Comparison of ENCODE assay signal across 27 cellular contexts in genomic region chr10:59773088-59773487, GRCh38. TPM values are rescaled to one million over a fixed set of nuclear protein-coding genes. Genes with fewer than 3 reads are reported as not detected.
A peak's percentile ranks its signal among the peaks of the same experiment; 100 is the strongest.
DNase-seq lines count a peak whose midpoint lies in the region; ATAC-seq, FAIRE-seq and TF ChIP-seq lines count a peak whose summit lies in the region.
"Had no signal": no experiment of that assay in that cellular context is flagged by ENCODE, and none has a peak within 500 bp of the region (broad histone marks: within the 10 kb centered on the region; RNA-seq: fewer than 3 reads in every experiment).

No MANE protein-coding gene starts in this region.

- TF ChIP-seq CTCF in mucosa of descending colon (IDR thresholded peaks at IDR 0.05) = no peak
- no peak for TF ChIP-seq CTCF in RWPE1 (conservative IDR thresholded peaks at IDR 0.05; ENCODE audit: low read depth)

- H3K27ac ChIP-seq in Karpas-422 (ENCODE audit: low read length) = no peak overlapping the region
- H3K27ac ChIP-seq in RWPE1 = no peak overlapping the region
- H3K27ac ChIP-seq: BLaER1 had no signal

- intact Hi-C loops in mucosa of descending colon (cut with DNase I, micrococcal nuclease) = no loop called here

- H3K79me2 ChIP-seq in Karpas-422 (ENCODE audit: low read length) = no peaks in the 10 kb centered on the region

- H3K36me3 ChIP-seq in Karpas-422 (ENCODE audit: insufficient read depth, low read length) (no peaks in the 10 kb centered on the region), mucosa of descending colon (ENCODE audit: low read depth) (no peaks in the 10 kb centered on the region)
- H3K36me3 ChIP-seq: BE2C, BLaER1 had no signal

- no peaks in the 10 kb centered on the region for H3K9me2 ChIP-seq in Karpas-422 (replicated peaks; ENCODE audit: insufficient read depth, low read length)

- ATAC-seq in mucosa of descending colon = peak; percentile 78
- ATAC-seq: GM12878 had no signal

- no peaks in the 10 kb centered on the region for H3K27me3 ChIP-seq in Karpas-422 (ENCODE audit: low read length)
- H3K27me3 ChIP-seq: BE2C, BLaER1 had no signal

- H3K4me1 ChIP-seq in Karpas-422 (ENCODE audit: low read length) (no peaks in the 10 kb centered on the region), mucosa of descending colon (ENCODE audit: low read depth) (peaks cover 5% of the 10 kb centered on the region)
- H3K4me1 ChIP-seq: BE2C, BLaER1 had no signal

- FAIRE-seq in GM19239 (lab: Jason Lieb, UNC) = no peak
- FAIRE-seq: A204.1, GM12878, GM12892, GM18507 had no signal

- H3K9ac ChIP-seq in Karpas-422 (ENCODE audit: low read length) = no peak overlapping the region
- H3K9ac ChIP-seq: BLaER1 had no signal

- DNase-seq in Karpas-422 = peak; percentile 23
- DNase-seq in LoVo (ENCODE audit: low spot score) = peak; percentile 34
- no peak for DNase-seq in mucosa of descending colon
- DNase-seq in RWPE1 (ENCODE audit: low spot score) = no peak
- DNase-seq in NCI-H1105 treated with DMSO at 0.1 percent for 48 hours (lab: John Stamatoyannopoulos, UW) = no peak
- DNase-seq in GM19239 (ENCODE audit: insufficient read length, low spot score) = no peak
- DNase-seq: 8988T; ACHN; BE2C; C1 segment of cervical spinal cord; CD4-positive, alpha-beta memory T cell; CD4-positive, CD25-positive, alpha-beta regulatory T cell; CD8-positive, alpha-beta memory T cell; COR-L47; DMS 273 treated with DMSO at 0.1 percent for 48 hours; DMS153; DMS79; DND-41; EL; GDM1 had no signal

- CTCF ChIA-PET in RWPE1 (lab: Yijun Ruan, JAX) = no interaction called here

- POLR2A ChIA-PET in RWPE1 (lab: Yijun Ruan, JAX; ENCODE audit: low non-redundant PET) = no interaction called here

- H3K4me3 ChIP-seq in Karpas-422 (ENCODE audit: low read length) (no peak overlapping the region), mucosa of descending colon (no peak overlapping the region)
- H3K4me3 ChIP-seq: BLaER1, GM12878 had no signal

- no peaks in the 10 kb centered on the region for H4K20me1 ChIP-seq in Karpas-422 (ENCODE audit: insufficient read depth, low read depth, low read length)
- H4K20me1 ChIP-seq: BLaER1 had no signal

- H3K9me3 ChIP-seq in Karpas-422 (ENCODE audit: low read length) = no peaks in the 10 kb centered on the region
- H3K9me3 ChIP-seq in mucosa of descending colon = peaks cover 7% of the 10 kb centered on the region
- H3K9me3 ChIP-seq: BE2C had no signal

- H3K4me2 ChIP-seq in Karpas-422 (ENCODE audit: low read depth, low read length, poor library complexity, severe bottlenecking) = no peak overlapping the region
- H3K4me2 ChIP-seq: BLaER1 had no signal

- no peak overlapping the region for H2AFZ ChIP-seq in Karpas-422 (ENCODE audit: low read length)

RNA-seq across cellular contexts. Expression of gene MRLN, which starts 19.8 kb away (rescaled TPM):
- total RNA-seq in Karpas-422 (2014; rRNA removed; shearing (Covaris generic); ENCODE audit: low replicate concordance) = 0.25 TPM in 1 of 2 replicates, not detected in the other
- not detected for total RNA-seq in mucosa of descending colon
- total RNA-seq: A673; CD4-positive, alpha-beta memory T cell; CD4-positive, CD25-positive, alpha-beta regulatory T cell; CD8-positive, alpha-beta memory T cell; G401; GM12878 had no signal

Comparison
In these comparisons a context has a peak if more than half of its experiments do, and no peak if none do; other contexts are left out.
1. DNase-seq: peak in Karpas-422 (single experiment) and LoVo (single experiment); none in mucosa of descending colon (0 of 3), RWPE1 (single experiment), NCI-H1105 treated with DMSO at 0.1 percent for 48 hours (single experiment) and GM19239 (single experiment).